Comparison of ENCODE assay signal across 1 cellular context in genomic region chr11:46725338-46726205, GRCh38.
TF ChIP-seq lines count a peak whose summit lies in the region.

No MANE protein-coding gene starts in this region.

TF ChIP-seq in GM23338, 12 proteins besides CTCF, POLR2A, EP300 and RAD21 (continued from another document):
- TF ChIP-seq ZNF462 (CRISPR knock-in tag; IDR thresholded peaks at IDR 0.05): no peak
- no peak for TF ChIP-seq CREB1 (CRISPR knock-in tag; IDR thresholded peaks at IDR 0.05; ENCODE audit: low read depth)
- TF ChIP-seq JUNB (IDR thresholded peaks at IDR 0.05; ENCODE audit: unreplicated experiment): no peak
- no peak for TF ChIP-seq NANOG (IDR thresholded peaks at IDR 0.05; ENCODE audit: borderline replicate concordance)
- no peak for TF ChIP-seq ZNF331 (CRISPR knock-in tag; IDR thresholded peaks at IDR 0.05; ENCODE audit: low read depth)
- TF ChIP-seq EZH2phosphoT487 (IDR thresholded peaks at IDR 0.05; ENCODE audit: unreplicated experiment): no peak
- TF ChIP-seq ETS1 (IDR thresholded peaks at IDR 0.05): no peak
- TF ChIP-seq STAT1 (IDR thresholded peaks at IDR 0.05; ENCODE audit: unreplicated experiment): no peak
- TF ChIP-seq ZNF114 (CRISPR knock-in tag; IDR thresholded peaks at IDR 0.05): no peak
- no peak for TF ChIP-seq EZH2 (IDR thresholded peaks at IDR 0.05; ENCODE audit: low read depth, unreplicated experiment)
- no peak for TF ChIP-seq REST (IDR thresholded peaks at IDR 0.05; ENCODE audit: unreplicated experiment)
